ENCODE assay signal across 8 cellular contexts in the genomic region with DNA sequence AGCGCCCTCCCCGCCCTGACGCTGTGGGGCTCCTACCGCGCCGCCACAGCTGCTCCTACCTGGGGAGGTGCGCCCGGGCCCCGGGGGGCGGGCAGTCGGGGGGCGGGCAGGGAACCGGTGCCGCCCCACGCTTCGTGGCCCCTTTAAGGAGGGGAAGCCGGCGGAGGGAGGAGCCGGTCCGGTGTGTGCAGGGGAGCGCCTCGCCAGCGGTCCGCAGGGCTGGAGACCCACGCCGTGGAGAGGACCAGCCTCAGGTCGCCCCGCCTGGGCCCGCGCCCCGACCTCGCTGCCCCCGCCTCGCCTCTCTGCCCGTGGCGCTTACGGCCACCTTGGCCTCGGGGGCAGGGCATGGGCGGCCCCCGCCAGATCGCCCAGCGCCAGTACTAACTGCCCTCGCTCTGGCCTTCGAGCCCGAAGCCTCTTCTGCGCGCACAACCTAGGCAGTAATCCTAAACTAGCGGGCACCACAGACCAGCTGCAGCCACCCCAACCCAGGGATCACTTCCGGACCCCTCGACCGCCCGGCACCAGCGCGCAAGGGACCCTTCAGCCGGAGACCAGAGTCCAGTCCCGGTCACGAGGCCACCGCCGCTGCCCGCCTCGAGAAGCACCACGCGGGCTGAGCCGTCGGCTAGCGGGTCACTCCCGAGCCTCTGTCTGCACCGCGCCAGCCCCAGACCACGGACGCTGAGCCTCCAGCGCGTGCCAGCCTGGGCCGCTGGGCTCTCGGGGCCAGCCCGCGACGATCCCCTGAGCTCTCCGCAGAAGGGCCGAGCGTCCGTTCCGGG. TPM values are rescaled to one million over a fixed set of nuclear protein-coding genes. Genes with fewer than 3 reads are reported as not detected.
DNase-seq lines count a peak whose midpoint lies in the region; ATAC-seq, FAIRE-seq and TF ChIP-seq lines count a peak whose summit lies in the region.

Gene FOXE1 (plus strand): TSS at position 171 of the 788 bp plus-strand sequence. CDS start 689 bp downstream, outside the sequence.

- H3K27ac ChIP-seq in A549 (peak within 1 kb of the TSS; percentile 96 to 98), body of pancreas (no peak within 1 kb of the TSS)

- POLR2A ChIA-PET in A549 (lab: Yijun Ruan, JAX), result interaction anchor here (0.5 to 1.8 kb wide), 6 partner anchors 10 to 69 kb away, joined by 3 to 14 read pairs (median 9); partner anchors contain the start of gene TRMO

- DNase-seq in A549 (ENCODE audit: low read depth in 1 of 2, low spot score in 1 of 2) (peak; percentile 31 to 34), GM20000 (ENCODE audit: low spot score) (peak; percentile 46), body of pancreas (no peak), mucosa of descending colon (no peak), hepatic stellate cell (ENCODE audit: low spot score) (no peak)
- DNase-seq in activated effector memory CD4-positive, alpha-beta T cell treated with Interleukin-2 at 50 U/mL for 16 hours, result no peak
- no peak for DNase-seq in activated CD8-positive, alpha-beta memory T cell treated with anti-CD3 and anti-CD28 coated beads, Interleukin-2, amount 50 U/mL, for 4 hours

- H3K9me3 ChIP-seq in A549 (no peaks in the 10 kb centered on the region), body of pancreas (no peaks in the 10 kb centered on the region), mucosa of descending colon (no peaks in the 10 kb centered on the region)

- peaks cover 4 to 55% of the 10 kb centered on the region in 2 donors for H3K27me3 ChIP-seq in body of pancreas

- ATAC-seq in A549 (peak; percentile 60 to 69), body of pancreas (peak; percentile 36), mucosa of descending colon (peak; percentile 24), GM19324 (IDR thresholded peaks at IDR 0.05; ENCODE audit: low FRiP score, unreplicated experiment) (no peak)

- TF ChIP-seq EP300 in A549 (IDR thresholded peaks at IDR 0.05), result no peak

- peak within 1 kb of the TSS; percentile 88 for H3K4me2 ChIP-seq in A549

- CTCF ChIA-PET in A549 (lab: Yijun Ruan, JAX), result interaction anchor here (0.7 to 2.4 kb wide), 28 partner anchors 9 to 148 kb away, joined by 3 to 22 read pairs (median 6); no protein-coding TSS in a partner anchor

- WGBS in A549 (ENCODE audit: missing lambda C conversion rate), result 91% methylated on average over 33 of the region's 83 CpGs
- 0 to 1% methylated on average over 16 to 61 of the region's 83 CpGs for WGBS in body of pancreas, 2 donors

- FAIRE-seq in A549 (lab: Jason Lieb, UNC), result no peak

- H3K4me3 ChIP-seq in A549 (peak within 1 kb of the TSS; percentile 74), body of pancreas (no peak within 1 kb of the TSS), mucosa of descending colon (no peak within 1 kb of the TSS)

- TF ChIP-seq RAD21 in A549 (conservative IDR thresholded peaks at IDR 0.05 in 1 of 2, IDR thresholded peaks at IDR 0.05 in 1 of 2), result no peak

- H3K4me1 ChIP-seq in A549 (peaks cover 28% of the 10 kb centered on the region), body of pancreas (peaks cover 45% of the 10 kb centered on the region), mucosa of descending colon (ENCODE audit: low read depth) (peaks cover 27% of the 10 kb centered on the region)

- TF ChIP-seq POLR2A in A549 (IDR thresholded peaks at IDR 0.05; ENCODE audit: low read length) (no peak), body of pancreas (IDR thresholded peaks at IDR 0.05) (no peak)

- TF ChIP-seq CTCF in A549 (IDR thresholded peaks at IDR 0.05) (no peak), GM20000 (IDR thresholded peaks at IDR 0.05; ENCODE audit: extremely low read depth, missing control alignments) (no peak), body of pancreas (IDR thresholded peaks at IDR 0.05) (no peak), mucosa of descending colon (IDR thresholded peaks at IDR 0.05) (no peak)

- intact Hi-C loops in body of pancreas (cut with DNase I) (no loop called here), mucosa of descending colon (cut with DNase I, micrococcal nuclease) (no loop called here)

- no peaks in the 10 kb centered on the region for H3K36me3 ChIP-seq in body of pancreas (replicated peaks in 1 of 2; ENCODE audit: insufficient read depth in 1 of 2, low read depth in 2 of 2)
- no peaks in the 10 kb centered on the region for H3K36me3 ChIP-seq in mucosa of descending colon (ENCODE audit: low read depth)

TF ChIP-seq in A549, 52 proteins besides CTCF, POLR2A, EP300 and RAD21:
- TF ChIP-seq FOXS1 (CRISPR knock-in tag; IDR thresholded peaks at IDR 0.05), result no peak
- TF ChIP-seq CBX2 (IDR thresholded peaks at IDR 0.05; ENCODE audit: borderline replicate concordance, low read depth), result no peak
- TF ChIP-seq, protein P1, sequence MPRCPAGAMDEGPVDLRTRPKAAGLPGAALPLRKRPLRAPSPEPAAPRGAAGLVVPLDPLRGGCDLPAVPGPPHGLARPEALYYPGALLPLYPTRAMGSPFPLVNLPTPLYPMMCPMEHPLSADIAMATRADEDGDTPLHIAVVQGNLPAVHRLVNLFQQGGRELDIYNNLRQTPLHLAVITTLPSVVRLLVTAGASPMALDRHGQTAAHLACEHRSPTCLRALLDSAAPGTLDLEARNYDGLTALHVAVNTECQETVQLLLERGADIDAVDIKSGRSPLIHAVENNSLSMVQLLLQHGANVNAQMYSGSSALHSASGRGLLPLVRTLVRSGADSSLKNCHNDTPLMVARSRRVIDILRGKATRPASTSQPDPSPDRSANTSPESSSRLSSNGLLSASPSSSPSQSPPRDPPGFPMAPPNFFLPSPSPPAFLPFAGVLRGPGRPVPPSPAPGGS (IDR thresholded peaks at IDR 0.05), result no peak
- TF ChIP-seq KDM1A (IDR thresholded peaks at IDR 0.05; ENCODE audit: low read depth), result no peak
- no peak for TF ChIP-seq CBX8 (IDR thresholded peaks at IDR 0.05)
- TF ChIP-seq ZNF302 (CRISPR knock-in tag; IDR thresholded peaks at IDR 0.05), result no peak
- TF ChIP-seq MAZ (IDR thresholded peaks at IDR 0.05; ENCODE audit: borderline replicate concordance, low read depth, low read length), result no peak
- TF ChIP-seq, protein P2, sequence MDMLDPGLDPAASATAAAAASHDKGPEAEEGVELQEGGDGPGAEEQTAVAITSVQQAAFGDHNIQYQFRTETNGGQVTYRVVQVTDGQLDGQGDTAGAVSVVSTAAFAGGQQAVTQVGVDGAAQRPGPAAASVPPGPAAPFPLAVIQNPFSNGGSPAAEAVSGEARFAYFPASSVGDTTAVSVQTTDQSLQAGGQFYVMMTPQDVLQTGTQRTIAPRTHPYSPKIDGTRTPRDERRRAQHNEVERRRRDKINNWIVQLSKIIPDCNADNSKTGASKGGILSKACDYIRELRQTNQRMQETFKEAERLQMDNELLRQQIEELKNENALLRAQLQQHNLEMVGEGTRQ (IDR thresholded peaks at IDR 0.05), result peak; percentile 46; the same call in 1 of the 2 replicates
- TF ChIP-seq EHMT2 (IDR thresholded peaks at IDR 0.05; ENCODE audit: low read depth), result no peak
- no peak for TF ChIP-seq POLR2AphosphoS2 (conservative IDR thresholded peaks at IDR 0.05; ENCODE audit: low read length)
- TF ChIP-seq, protein P3, sequence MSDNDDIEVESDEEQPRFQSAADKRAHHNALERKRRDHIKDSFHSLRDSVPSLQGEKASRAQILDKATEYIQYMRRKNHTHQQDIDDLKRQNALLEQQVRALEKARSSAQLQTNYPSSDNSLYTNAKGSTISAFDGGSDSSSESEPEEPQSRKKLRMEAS (IDR thresholded peaks at IDR 0.05), result peak; percentile 84
- TF ChIP-seq NR3C1 (IDR thresholded peaks at IDR 0.05), result no peak
- no peak for TF ChIP-seq ZSCAN20 (CRISPR knock-in tag; IDR thresholded peaks at IDR 0.05)
- no peak for TF ChIP-seq JUN (IDR thresholded peaks at IDR 0.05)
- TF ChIP-seq, protein P4, sequence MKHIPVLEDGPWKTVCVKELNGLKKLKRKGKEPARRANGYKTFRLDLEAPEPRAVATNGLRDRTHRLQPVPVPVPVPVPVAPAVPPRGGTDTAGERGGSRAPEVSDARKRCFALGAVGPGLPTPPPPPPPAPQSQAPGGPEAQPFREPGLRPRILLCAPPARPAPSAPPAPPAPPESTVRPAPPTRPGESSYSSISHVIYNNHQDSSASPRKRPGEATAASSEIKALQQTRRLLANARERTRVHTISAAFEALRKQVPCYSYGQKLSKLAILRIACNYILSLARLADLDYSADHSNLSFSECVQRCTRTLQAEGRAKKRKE (CRISPR knock-in tag; IDR thresholded peaks at IDR 0.05; ENCODE audit: low read depth), result peak; percentile 52; the same call in 1 of the 2 replicates
- no peak for TF ChIP-seq ELK1 (IDR thresholded peaks at IDR 0.05; ENCODE audit: low read depth, low read length)
- no peak for TF ChIP-seq NFE2L2 (conservative IDR thresholded peaks at IDR 0.05; ENCODE audit: low read length)
- TF ChIP-seq CEBPB (IDR thresholded peaks at IDR 0.05), result no peak
- 0 out of 2 replicates have a peak, but pooled peaks have one; percentile 50 for TF ChIP-seq HOXB13 (CRISPR knock-in tag; IDR thresholded peaks at IDR 0.05; ENCODE audit: low read depth)
- TF ChIP-seq E2F6 (IDR thresholded peaks at IDR 0.05; ENCODE audit: borderline replicate concordance, low read depth), result peak; percentile 78
- no peak for TF ChIP-seq TP53 (CRISPR knock-in tag; IDR thresholded peaks at IDR 0.05)
TF ChIP-seq in A549: peak in this region for 5.

RNA-seq across cellular contexts. Expression of gene FOXE1, which starts in this region (rescaled TPM):
- polyA plus RNA-seq in A549 (2011; rRNA removed), result 4.3 and 5.5 TPM in 2 replicates
- 3.0 and 4.6 TPM in 2 replicates for polyA plus RNA-seq in A549 (2012; cell fraction: cytosol; rRNA removed)
- 4.0 and 4.5 TPM in 2 replicates for polyA plus RNA-seq in A549 (2012; cell fraction: nucleus; rRNA removed)
- 5.7 to 6.8 TPM (median 6.3 TPM) in 3 replicates for polyA plus RNA-seq in A549 (2017; fragmentation: RNase III; extraction: RNeasy Plus Mini Kit Qiagen cat#74134 plus additional on column Dnase treatment)
- polyA minus RNA-seq in A549 (2011; rRNA and poly(A)+ RNA removed), result 3.5 and 4.0 TPM in 2 replicates
- total RNA-seq in body of pancreas, result not detected
- not detected for total RNA-seq in mucosa of descending colon

Comparison
In these comparisons a context has a peak if more than half of its experiments do, and no peak if none do; other contexts are left out.
1. Peak in ATAC-seq in body of pancreas; RNA of the gene not detected or under 1 TPM.
2. Peak in ATAC-seq in mucosa of descending colon; RNA of the gene not detected or under 1 TPM.
3. DNase-seq: peak in A549 (2 of 2) and GM20000 (single experiment); none in body of pancreas (0 of 4), mucosa of descending colon (0 of 3), activated effector memory CD4-positive, alpha-beta T cell treated with Interleukin-2 at 50 U/mL for 16 hours (single experiment), hepatic stellate cell (single experiment) and activated CD8-positive, alpha-beta memory T cell treated with anti-CD3 and anti-CD28 coated beads, Interleukin-2, amount 50 U/mL, for 4 hours (single experiment).
4. H3K27ac ChIP-seq: peak in A549 (2 of 2); none in body of pancreas (0 of 4).